Comparison of ENCODE assay signal across 18 cellular contexts in the genomic region with DNA sequence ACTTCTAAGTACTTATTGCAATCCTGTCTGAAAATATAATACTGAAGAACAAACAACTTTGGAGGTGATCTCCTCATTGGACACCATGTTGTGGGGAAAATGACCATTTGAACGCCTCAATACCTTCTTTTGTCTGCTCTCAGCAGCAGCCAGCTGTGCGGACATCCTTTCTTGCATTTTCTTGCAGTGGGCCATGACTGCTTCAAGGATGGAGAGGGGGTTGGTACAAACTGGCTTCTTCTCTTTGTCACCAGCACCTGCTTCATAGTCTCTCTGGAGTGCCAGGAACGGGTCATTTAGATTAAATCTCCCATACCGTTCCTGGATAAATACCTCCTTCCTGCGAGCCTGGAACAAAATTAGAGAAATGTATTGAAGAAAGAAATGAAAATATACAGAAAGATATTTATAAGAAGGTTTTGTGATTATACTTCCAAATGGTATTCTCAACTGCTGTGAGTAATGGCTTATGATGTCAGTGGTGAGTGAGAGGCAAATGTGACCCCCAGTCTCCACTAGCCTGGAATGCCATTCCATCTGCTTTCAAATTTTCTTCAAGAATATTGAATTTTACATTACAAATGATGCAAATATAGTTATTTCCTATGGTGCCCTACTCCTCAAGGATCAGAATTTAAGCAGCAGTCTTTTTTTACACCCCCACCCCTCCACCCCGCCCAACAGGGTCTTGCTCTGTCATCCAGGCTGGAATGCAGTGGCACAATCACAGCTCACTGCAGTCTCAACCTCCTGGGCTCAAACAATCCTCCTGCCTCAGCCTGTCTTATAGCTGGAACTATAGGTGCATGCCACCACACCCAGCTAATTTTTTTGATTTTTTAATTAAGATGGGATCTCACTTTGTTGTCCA.
DNase-seq lines count a peak whose midpoint lies in the region; ATAC-seq, FAIRE-seq and TF ChIP-seq lines count a peak whose summit lies in the region.
"Had no signal": no experiment of that assay in that cellular context is flagged by ENCODE, and none has a peak within 500 bp of the region (broad histone marks: within the 10 kb centered on the region; RNA-seq: fewer than 3 reads in every experiment).

No MANE protein-coding gene starts in this region.

- TF ChIP-seq CTCF in GM23338 (conservative IDR thresholded peaks at IDR 0.05; ENCODE audit: low read depth in 2 of 2) (no peak), fibroblast of lung (conservative IDR thresholded peaks at IDR 0.05 in 1 of 2, IDR thresholded peaks at IDR 0.05 in 1 of 2; ENCODE audit: low read depth in 1 of 2, low read length in 2 of 2) (no peak), spleen (IDR thresholded peaks at IDR 0.05 in 8 of 11, conservative IDR thresholded peaks at IDR 0.05 in 3 of 11) (no peak)

- peaks cover 81% of the 10 kb centered on the region for H3K4me1 Mint-ChIP-seq in GM23338

- H2BK5ac ChIP-seq in neuronal stem cell (ENCODE audit: low read length): no peak overlapping the region

- DNase-seq in GM23338 (ENCODE audit: low spot score): peak; percentile 76
- DNase-seq in RCC 7860 (ENCODE audit: low spot score): peak; percentile 36
- DNase-seq in fibroblast of lung (ENCODE audit: low read depth in 2 of 2): peak in 1 of 2 donors; percentile 79
- DNase-seq in neuronal stem cell (ENCODE audit: low spot score): no peak
- no peak for DNase-seq in NCI-H2196 treated with DMSO at 0.1 percent for 48 hours (lab: John Stamatoyannopoulos, UW; ENCODE audit: unreplicated experiment)
- no peak for DNase-seq in RKO (ENCODE audit: low spot score)
- DNase-seq in spleen: no peak
- DNase-seq: activated CD8-positive, alpha-beta memory T cell treated with anti-CD3 and anti-CD28 coated beads, Interleukin-2, amount 50 U/mL, for 4 hours; activated naive CD4-positive, alpha-beta T cell treated with anti-CD3 and anti-CD28 coated beads for 36 hours; DND-41; left colon; NCI-H1105 treated with DMSO at 0.1 percent for 48 hours; NCI-H446 treated with DMSO at 0.1 percent for 48 hours had no signal

- peaks cover 14% of the 10 kb centered on the region; the same call in 2 of the 3 replicates for H3K36me3 Mint-ChIP-seq in GM23338 (ENCODE audit: low read depth)

- no peak overlapping the region for H4K8ac ChIP-seq in neuronal stem cell (ENCODE audit: low read depth, low read length)

- H4K91ac ChIP-seq in neuronal stem cell (ENCODE audit: low read depth, low read length, poor library complexity): no peak overlapping the region

- H3K4me3 ChIP-seq in GM23338 (peak overlapping the region; percentile 19; the same call in 1 of the 2 replicates), fibroblast of lung (replicated peaks in 1 of 4; ENCODE audit: control extremely low read depth in 1 of 4, insufficient read depth in 1 of 4, low read depth in 3 of 4, low read length in 4 of 4) (no peak overlapping the region), neuronal stem cell (ENCODE audit: low read length in 2 of 2) (no peak overlapping the region), spleen (no peak overlapping the region)
- H3K4me3 ChIP-seq: BLaER1 treated with 17β-estradiol and CSF1 and Interleukin-3, amounts not matched to agents 10 nM and 100 nM; HAP-1; vagina had no signal

- intact Hi-C loops in spleen (cut with DNase I; ENCODE audit: low total_unique reads): no loop called here

- H3K27me3 ChIP-seq in GM23338 (ENCODE audit: insufficient read depth) (no peaks in the 10 kb centered on the region), fibroblast of lung (ENCODE audit: control insufficient read depth, insufficient read depth, low read length) (no peaks in the 10 kb centered on the region), neuronal stem cell (ENCODE audit: control insufficient read depth in 3 of 3, insufficient read depth in 3 of 3, low read depth in 1 of 3, low read length in 3 of 3) (no peaks in the 10 kb centered on the region), spleen (replicated peaks in 1 of 7) (no peaks in the 10 kb centered on the region)
- H3K27me3 ChIP-seq: BLaER1 treated with 17β-estradiol and CSF1 and Interleukin-3, amounts not matched to agents 10 nM and 100 nM; vagina had no signal

- H3K79me2 ChIP-seq in GM23338 (replicated peaks; ENCODE audit: insufficient read depth): peaks cover 4% of the 10 kb centered on the region; the same call in 1 of the 2 replicates
- H3K79me2 ChIP-seq in fibroblast of lung (ENCODE audit: control insufficient read depth, insufficient read depth, low read length): peaks cover 2% of the 10 kb centered on the region

- WGBS in neuronal stem cell (ENCODE audit: extremely low coverage in 2 of 2, insufficient read length in 2 of 2, insufficient replicate concordance in 1 of 2), 2 donors: no CpG with 5 or more reads among the region's 6 CpGs
- WGBS in spleen, 5 donors: 85 to 93% (median 86%) methylated on average over 6 of the region's 6 CpGs

- H3K27ac Mint-ChIP-seq in GM23338: peak overlapping the region; percentile 99
- H3K27ac Mint-ChIP-seq: activated naive CD4-positive, alpha-beta T cell treated with anti-CD3 and anti-CD28 coated beads for 36 hours; stimulated activated naive CD8-positive, alpha-beta T cell treated with anti-CD3 and anti-CD28 coated beads, Interleukin-15, Interleukin-2, amounts not matched to agents 100 ng/mL and 50 ng/mL, for 24 hours had no signal

- H3K14ac ChIP-seq in neuronal stem cell (ENCODE audit: low read length): no peak overlapping the region

- peak; percentile 86 for ATAC-seq in GM23338
- ATAC-seq: Panc1 had no signal

- FAIRE-seq in RCC 7860 (lab: Jason Lieb, UNC): peak; percentile 37

- peak overlapping the region; percentile 59; the same call in 2 of the 3 replicates for H3K4me3 Mint-ChIP-seq in GM23338
- H3K4me3 Mint-ChIP-seq: activated naive CD4-positive, alpha-beta T cell treated with anti-CD3 and anti-CD28 coated beads for 36 hours; stimulated activated naive CD8-positive, alpha-beta T cell treated with anti-CD3 and anti-CD28 coated beads, Interleukin-15, Interleukin-2, amounts not matched to agents 100 ng/mL and 50 ng/mL, for 24 hours had no signal

- H2BK120ac ChIP-seq in neuronal stem cell (ENCODE audit: low read depth, low read length): no peak overlapping the region

- H3K4ac ChIP-seq in neuronal stem cell (ENCODE audit: low read length): no peak overlapping the region

- H2AFZ ChIP-seq in GM23338 (no peak overlapping the region), fibroblast of lung (ENCODE audit: low read length) (no peak overlapping the region), neuronal stem cell (ENCODE audit: low read length) (peak overlapping the region; percentile 18)

- H3K4me2 ChIP-seq in GM23338 (peak overlapping the region; percentile 50), fibroblast of lung (ENCODE audit: extremely low read depth, insufficient read depth, low read length) (no peak overlapping the region), neuronal stem cell (ENCODE audit: insufficient read depth, low read length, poor library complexity, severe bottlenecking) (no peak overlapping the region)
- H3K4me2 ChIP-seq: BLaER1 treated with 17β-estradiol and CSF1 and Interleukin-3, amounts not matched to agents 10 nM and 100 nM had no signal

- H3K18ac ChIP-seq in neuronal stem cell (ENCODE audit: low read length): no peak overlapping the region

- peaks cover 4% of the 10 kb centered on the region for H3K27me3 Mint-ChIP-seq in GM23338 (ENCODE audit: insufficient read depth, low read depth, poor library complexity)
- H3K27me3 Mint-ChIP-seq: stimulated activated naive CD8-positive, alpha-beta T cell treated with anti-CD3 and anti-CD28 coated beads, Interleukin-15, Interleukin-2, amounts not matched to agents 100 ng/mL and 50 ng/mL, for 24 hours had no signal

- H4K20me1 ChIP-seq in GM23338 (replicated peaks; ENCODE audit: insufficient read depth) (no peaks in the 10 kb centered on the region), fibroblast of lung (ENCODE audit: control insufficient read depth, extremely low read depth, insufficient read depth, low read length) (no peaks in the 10 kb centered on the region)
- H4K20me1 ChIP-seq: BLaER1 treated with 17β-estradiol and CSF1 and Interleukin-3, amounts not matched to agents 10 nM and 100 nM had no signal

- no peaks in the 10 kb centered on the region for H3F3A ChIP-seq in GM23338 (replicated peaks; ENCODE audit: low read depth)

- H3K27ac ChIP-seq in GM23338 (ENCODE audit: low read depth) (peak overlapping the region; percentile 95), fibroblast of lung (ENCODE audit: insufficient read depth, low read length) (peak overlapping the region; percentile 49), neuronal stem cell (replicated peaks; ENCODE audit: low read length) (peak overlapping the region; percentile 3), spleen (no peak overlapping the region)
- H3K27ac ChIP-seq: BLaER1 treated with 17β-estradiol and CSF1 and Interleukin-3, amounts not matched to agents 10 nM and 100 nM; vagina had no signal

- no peaks in the 10 kb centered on the region for H3K9me2 ChIP-seq in GM23338 (ENCODE audit: insufficient read depth)

- H3K9me3 ChIP-seq in fibroblast of lung (ENCODE audit: control insufficient read depth, insufficient read depth, low read depth, low read length): no peaks in the 10 kb centered on the region
- H3K9me3 ChIP-seq in neuronal stem cell (replicated peaks in 1 of 2; ENCODE audit: control insufficient read depth in 2 of 2, insufficient read depth in 1 of 2, low read depth in 1 of 2, low read length in 2 of 2): no peaks in the 10 kb centered on the region
- no peaks in the 10 kb centered on the region for H3K9me3 ChIP-seq in spleen
- H3K9me3 ChIP-seq: BLaER1 treated with 17β-estradiol and CSF1 and Interleukin-3, amounts not matched to agents 10 nM and 100 nM; HAP-1; vagina had no signal

- H3K9ac ChIP-seq in fibroblast of lung (ENCODE audit: insufficient read depth, low read length) (no peak overlapping the region), neuronal stem cell (ENCODE audit: low read depth, low read length, poor library complexity) (no peak overlapping the region)
- H3K9ac ChIP-seq: BLaER1 treated with 17β-estradiol and CSF1 and Interleukin-3, amounts not matched to agents 10 nM and 100 nM had no signal

- H3K79me1 ChIP-seq in neuronal stem cell (ENCODE audit: low read depth, low read length): peaks cover 2% of the 10 kb centered on the region

- H2AK5ac ChIP-seq in neuronal stem cell (ENCODE audit: low read depth, low read length): no peak overlapping the region

- H3K4me1 ChIP-seq in GM23338 (ENCODE audit: insufficient read depth) (peaks cover 62% of the 10 kb centered on the region), fibroblast of lung (ENCODE audit: control insufficient read depth, extremely low read depth, insufficient read depth, low read length) (peaks cover 12% of the 10 kb centered on the region), neuronal stem cell (ENCODE audit: control insufficient read depth in 2 of 2, insufficient read depth in 1 of 2, low read depth in 1 of 2, low read length in 2 of 2) (peaks cover 7 to 31% of the 10 kb centered on the region in 2 donors), spleen (peaks cover 0 to 14% (median 0%) of the 10 kb centered on the region in 6 donors)
- H3K4me1 ChIP-seq: HAP-1 had no signal

- no peaks in the 10 kb centered on the region for H3K9me3 Mint-ChIP-seq in GM23338
- H3K9me3 Mint-ChIP-seq: activated naive CD4-positive, alpha-beta T cell treated with anti-CD3 and anti-CD28 coated beads for 36 hours; stimulated activated naive CD8-positive, alpha-beta T cell treated with anti-CD3 and anti-CD28 coated beads, Interleukin-15, Interleukin-2, amounts not matched to agents 100 ng/mL and 50 ng/mL, for 24 hours had no signal

- H3K36me3 ChIP-seq in GM23338 (ENCODE audit: insufficient read depth) (no peaks in the 10 kb centered on the region), fibroblast of lung (ENCODE audit: control insufficient read depth, insufficient read depth, low read length) (no peaks in the 10 kb centered on the region), neuronal stem cell (replicated peaks in 1 of 2; ENCODE audit: control insufficient read depth in 2 of 2, insufficient read depth in 2 of 2, low read length in 2 of 2) (no peaks in the 10 kb centered on the region), spleen (no peaks in the 10 kb centered on the region)
- H3K36me3 ChIP-seq: BLaER1 treated with 17β-estradiol and CSF1 and Interleukin-3, amounts not matched to agents 10 nM and 100 nM; HAP-1 had no signal

- no peak for TF ChIP-seq POLR2A in spleen (IDR thresholded peaks at IDR 0.05)

- H2BK12ac ChIP-seq in neuronal stem cell (ENCODE audit: low read length): no peak overlapping the region

- no peak overlapping the region for H2BK15ac ChIP-seq in neuronal stem cell (ENCODE audit: low read length)

- no peak overlapping the region for H3K23ac ChIP-seq in neuronal stem cell (ENCODE audit: low read depth, low read length, poor library complexity)

Comparison
In these comparisons a context has a peak if more than half of its experiments do, and no peak if none do; other contexts are left out.
1. DNase-seq: peak in GM23338 (single experiment) and RCC 7860 (single experiment); none in neuronal stem cell (single experiment), NCI-H2196 treated with DMSO at 0.1 percent for 48 hours (single experiment), RKO (single experiment) and spleen (single experiment).
2. H3K27ac ChIP-seq: peak in GM23338 (single experiment), fibroblast of lung (single experiment) and neuronal stem cell (single experiment); none in spleen (0 of 8).